9 cellular contexts compared by ENCODE assay signal in genomic region chr11:85855341-85855656, GRCh38. TPM values are rescaled to one million over a fixed set of nuclear protein-coding genes. Genes with fewer than 3 reads are reported as not detected.
DNase-seq lines count a peak whose midpoint lies in the region; ATAC-seq lines count a peak whose summit lies in the region.
"Had no signal": no experiment of that assay in that cellular context is flagged by ENCODE, and none has a peak within 500 bp of the region (broad histone marks: within the 10 kb centered on the region; RNA-seq: fewer than 3 reads in every experiment).

Gene CCDC83, plus strand, starts transcription at chr11:85855383. Its CDS starts 9,741 bp downstream, at chr11:85865124.

- CTCF ChIA-PET in activated CD4-positive, alpha-beta memory T cell treated with anti-CD3 and anti-CD28 coated beads, Interleukin-2, amount 10 ng/mL, durations not matched to agents 7 days and 5 days (lab: Charles Lee) = interaction anchor here (0.7 to 2.7 kb wide), 67 partner anchors 10 to 951 kb away, joined by 3 to 25 read pairs (median 5); partner anchors contain the start of genes CREBZF, EED, HIKESHI and TMEM126A

- in situ Hi-C loops in HAP-1 (cut with MboI; ENCODE audit: low sequenced_read_pairs) = loop anchor here (10.0 kb wide), 2 partner anchors 340 to 440 kb away; no protein-coding TSS in a partner anchor

- peak within 1 kb of the TSS; percentile 90 for H3K4me2 ChIP-seq in skeletal muscle satellite cell (ENCODE audit: low read length)

- peaks cover 9% of the 10 kb centered on the region for H3K4me1 ChIP-seq in HAP-1
- peaks cover 5% of the 10 kb centered on the region for H3K4me1 ChIP-seq in skeletal muscle satellite cell (ENCODE audit: control insufficient read depth, insufficient read depth, low read length)

- intact Hi-C loops in left ventricle myocardium superior (cut with micrococcal nuclease) = loop anchor here (10.0 kb wide), 1 partner anchor 360 kb away; no protein-coding TSS in a partner anchor

- DNase-seq in HAP-1 (ENCODE audit: low spot score in 2 of 2) = no peak
- no peak for DNase-seq in activated CD4-positive, alpha-beta memory T cell treated with anti-CD3 and anti-CD28 coated beads, Interleukin-2, amount 10 ng/mL, durations not matched to agents 7 days and 5 days
- DNase-seq in left ventricle myocardium superior = no peak
- DNase-seq in epidermal melanocyte (ENCODE audit: insufficient read length, low spot score) = no peak
- no peak for DNase-seq in GF-D8 (lab: John Stamatoyannopoulos, UW)
- no peak for DNase-seq in HPDE6-E6E7 (ENCODE audit: extremely low spot score)

- H3K27me3 ChIP-seq in HAP-1 (ENCODE audit: low read depth) = no peaks in the 10 kb centered on the region
- no peaks in the 10 kb centered on the region for H3K27me3 ChIP-seq in skeletal muscle satellite cell (ENCODE audit: control insufficient read depth, insufficient read depth, low read length)

- H3K4me3 ChIP-seq in HAP-1 = peak within 1 kb of the TSS; percentile 34
- peak within 1 kb of the TSS; percentile 78 for H3K4me3 ChIP-seq in skeletal muscle satellite cell (ENCODE audit: low read length)

- peak within 1 kb of the TSS; percentile 89 for H3K27ac Mint-ChIP-seq in activated CD4-positive, alpha-beta memory T cell treated with anti-CD3 and anti-CD28 coated beads, Interleukin-2, amount 10 ng/mL, durations not matched to agents 7 days and 5 days

- H3K4me1 Mint-ChIP-seq in activated CD4-positive, alpha-beta memory T cell treated with anti-CD3 and anti-CD28 coated beads, Interleukin-2, amount 10 ng/mL, durations not matched to agents 7 days and 5 days = peaks cover 15% of the 10 kb centered on the region

- H3K9me3 ChIP-seq in HAP-1 (no peaks in the 10 kb centered on the region; the same call in 1 of the 2 replicates), skeletal muscle satellite cell (replicated peaks; ENCODE audit: low read length) (no peaks in the 10 kb centered on the region)

- H3K9ac ChIP-seq in skeletal muscle satellite cell (ENCODE audit: low read depth, low read length) = peak within 1 kb of the TSS; percentile 87

- H3K36me3 Mint-ChIP-seq in activated CD4-positive, alpha-beta memory T cell treated with anti-CD3 and anti-CD28 coated beads, Interleukin-2, amount 10 ng/mL, durations not matched to agents 7 days and 5 days (ENCODE audit: low read depth) = peaks cover 11% of the 10 kb centered on the region

- no peaks in the 10 kb centered on the region for H3K36me3 ChIP-seq in HAP-1 (replicated peaks)
- H3K36me3 ChIP-seq in skeletal muscle satellite cell (ENCODE audit: insufficient read depth, low read length) = no peaks in the 10 kb centered on the region

- ATAC-seq in left ventricle myocardium superior (peak; percentile 34), HG03439 (IDR thresholded peaks at IDR 0.05; ENCODE audit: unreplicated experiment) (no peak)

- H3K27me3 Mint-ChIP-seq in activated CD4-positive, alpha-beta memory T cell treated with anti-CD3 and anti-CD28 coated beads, Interleukin-2, amount 10 ng/mL, durations not matched to agents 7 days and 5 days = no peaks in the 10 kb centered on the region

- POLR2A ChIA-PET in activated CD4-positive, alpha-beta memory T cell treated with anti-CD3 and anti-CD28 coated beads, Interleukin-2, amount 10 ng/mL, durations not matched to agents 7 days and 5 days (lab: Charles Lee) = interaction anchor here (0.7 to 2.5 kb wide), 28 partner anchors 10 to 447 kb away, joined by 3 to 20 read pairs (median 5); partner anchors contain the start of genes CCDC89, CREBZF, HIKESHI and PICALM

- peaks cover 7% of the 10 kb centered on the region for H3K9me3 Mint-ChIP-seq in activated CD4-positive, alpha-beta memory T cell treated with anti-CD3 and anti-CD28 coated beads, Interleukin-2, amount 10 ng/mL, durations not matched to agents 7 days and 5 days

- peak within 1 kb of the TSS; percentile 86 for H3K4me3 Mint-ChIP-seq in activated CD4-positive, alpha-beta memory T cell treated with anti-CD3 and anti-CD28 coated beads, Interleukin-2, amount 10 ng/mL, durations not matched to agents 7 days and 5 days

RNA-seq across cellular contexts. Expression of gene CCDC83, which starts in this region (rescaled TPM):
- not detected for total RNA-seq in activated CD4-positive, alpha-beta memory T cell treated with anti-CD3 and anti-CD28 coated beads, Interleukin-2, amount 10 ng/mL, durations not matched to agents 7 days and 5 days
- not detected for total RNA-seq in left ventricle myocardium superior
- total RNA-seq in skeletal muscle satellite cell (2012; rRNA removed) = not detected in 2 replicates
- total RNA-seq: dermis microvascular lymphatic vessel endothelial cell had no signal

Comparison
In these comparisons a context has a peak if more than half of its experiments do, and no peak if none do; other contexts are left out.
1. Peak in ATAC-seq in left ventricle myocardium superior; RNA of the gene not detected or under 1 TPM.